8 cellular contexts compared by ENCODE assay signal in the genomic region with DNA sequence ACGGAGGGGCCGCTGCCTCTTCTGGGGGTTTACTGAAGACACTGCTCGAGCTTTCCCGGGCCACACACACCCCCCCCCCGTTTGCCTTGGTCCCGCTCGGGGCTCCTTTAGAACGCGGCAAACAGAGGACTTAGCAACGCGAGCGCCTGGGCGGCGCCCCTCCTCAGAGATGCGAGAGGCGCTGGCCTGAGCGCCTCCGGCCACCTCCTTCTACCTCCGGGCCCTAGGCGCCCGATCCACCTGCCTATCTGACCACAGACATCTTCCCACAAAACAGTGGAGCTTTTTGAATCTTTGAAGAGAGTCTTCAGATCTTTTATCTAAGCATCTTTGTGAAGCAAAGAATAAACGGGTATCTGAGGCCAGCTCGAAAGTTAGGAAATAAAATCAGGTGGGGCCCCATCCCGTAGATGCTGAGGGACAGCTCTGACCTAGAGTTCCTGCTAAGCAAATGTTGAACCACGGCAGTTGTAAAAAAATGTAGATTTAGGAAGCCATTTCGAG. TPM values are rescaled to one million over a fixed set of nuclear protein-coding genes. Genes with fewer than 3 reads are reported as not detected.
DNase-seq lines count a peak whose midpoint lies in the region; ATAC-seq, FAIRE-seq and TF ChIP-seq lines count a peak whose summit lies in the region.

No MANE protein-coding gene starts in this region.

- H3K9me3 ChIP-seq in H1 (ENCODE audit: insufficient read depth in 2 of 2, low read depth in 1 of 2, low read length in 1 of 2): no peaks in the 10 kb centered on the region
- no peaks in the 10 kb centered on the region for H3K9me3 ChIP-seq in lower lobe of right lung
- no peaks in the 10 kb centered on the region for H3K9me3 ChIP-seq in subcutaneous abdominal adipose tissue (ENCODE audit: control insufficient read depth in 5 of 5, low read length in 5 of 5)

- H3K14ac ChIP-seq in H1 (ENCODE audit: insufficient read length): no peak overlapping the region

- no peak overlapping the region for H2AK5ac ChIP-seq in H1 (ENCODE audit: low read depth, low read length)

- no peak for TF ChIP-seq EP300 in H1 (IDR thresholded peaks at IDR 0.05; ENCODE audit: borderline replicate concordance in 1 of 2, low read depth in 2 of 2, low read length in 2 of 2)

- peak overlapping the region; percentile 64 for H3K56ac ChIP-seq in H1 (replicated peaks; ENCODE audit: insufficient read length, low read depth, low read length)

- FAIRE-seq in H1 (lab: Jason Lieb, UNC): no peak

- peak overlapping the region; percentile 68; the same call in 1 of the 2 replicates for H3K18ac ChIP-seq in H1 (ENCODE audit: extremely low read depth, low read length)

- H3K9ac ChIP-seq in H1 (replicated peaks in 1 of 4; ENCODE audit: extremely low read depth in 1 of 4, low read depth in 3 of 4, low read length in 3 of 4): peak overlapping the region; percentile 74 to 97 (median 93)
- H3K9ac ChIP-seq in subcutaneous abdominal adipose tissue (ENCODE audit: low read length in 5 of 5): peak overlapping the region in 4 of 5 donors; percentile 68 to 80 (median 76)

- peak overlapping the region; percentile 99 for H4K8ac ChIP-seq in H1 (ENCODE audit: extremely low read depth, insufficient read depth, low read length)

- H4K20me1 ChIP-seq in H1 (replicated peaks in 1 of 2; ENCODE audit: control insufficient read depth in 1 of 2, insufficient read depth in 2 of 2, low read length in 2 of 2): peaks cover 0 to 2% of the 10 kb centered on the region in 2 experiments

- peaks cover 5 to 38% (median 27%) of the 10 kb centered on the region in 4 experiments for H3K27me3 ChIP-seq in H1 (replicated peaks in 1 of 4; ENCODE audit: control insufficient read depth in 3 of 4, extremely low read depth in 1 of 4, insufficient read depth in 3 of 4, low read length in 3 of 4)
- peaks cover 5% of the 10 kb centered on the region for H3K27me3 ChIP-seq in lower lobe of right lung (ENCODE audit: low read depth)
- peaks cover 0 to 4% (median 0%) of the 10 kb centered on the region in 5 donors for H3K27me3 ChIP-seq in subcutaneous abdominal adipose tissue (ENCODE audit: control insufficient read depth in 5 of 5, insufficient read depth in 4 of 5, low read length in 5 of 5)

- H3K27ac ChIP-seq in H1 (ENCODE audit: low read depth, low read length) (peak overlapping the region; percentile 82), lower lobe of right lung (peak overlapping the region; percentile 78), subcutaneous abdominal adipose tissue (ENCODE audit: low read depth, low read length) (peak overlapping the region; percentile 50)

- H2AFZ ChIP-seq in H1 (ENCODE audit: low read length): peak overlapping the region; percentile 66

- no peaks in the 10 kb centered on the region for H3K36me3 ChIP-seq in H1 (ENCODE audit: control insufficient read depth in 2 of 4, insufficient read depth in 4 of 4, low read length in 3 of 4)
- H3K36me3 ChIP-seq in lower lobe of right lung: no peaks in the 10 kb centered on the region
- H3K36me3 ChIP-seq in subcutaneous abdominal adipose tissue (ENCODE audit: control insufficient read depth in 5 of 5, insufficient read depth in 5 of 5, low read length in 5 of 5): no peaks in the 10 kb centered on the region

- H3K4ac ChIP-seq in H1 (replicated peaks; ENCODE audit: insufficient read length, low read depth, low read length): no peak overlapping the region

- DNase-seq in AG09319 (ENCODE audit: extremely low read depth, low read depth): peak; percentile 31
- peak; percentile 77 for DNase-seq in NCI-H1417 treated with DMSO at 0.1 percent for 48 hours (lab: John Stamatoyannopoulos, UW)
- peak in 3 of 5 experiments; percentile 8 to 81 (median 11) for DNase-seq in T-helper 2 cell
- peak in 1 of 2 experiments; percentile 44 for DNase-seq in H1 (ENCODE audit: low read depth in 1 of 2, low spot score in 2 of 2)
- peak; percentile 83 for DNase-seq in lower lobe of right lung

- peak overlapping the region; percentile 75 to 92 (median 84) for H3K4me3 ChIP-seq in H1 (ENCODE audit: extremely low read depth in 1 of 4, insufficient read depth in 2 of 4, low read depth in 3 of 4, low read length in 4 of 4)
- H3K4me3 ChIP-seq in lower lobe of right lung: peak overlapping the region; percentile 67
- H3K4me3 ChIP-seq in subcutaneous abdominal adipose tissue (ENCODE audit: low read depth in 1 of 5, low read length in 5 of 5): peak overlapping the region; percentile 57 to 91 (median 76)

- H4K91ac ChIP-seq in H1 (replicated peaks; ENCODE audit: insufficient read length, low read length): peak overlapping the region; percentile 88

- H2BK5ac ChIP-seq in H1 (ENCODE audit: low read depth, low read length): 0 out of 2 replicates have a peak overlapping the region, but pooled peaks have one; percentile 21

- H2BK20ac ChIP-seq in H1 (ENCODE audit: low read length): no peak overlapping the region

- peak in 1 of 2 experiments; percentile 71; a peak in 2 of 3 replicates for TF ChIP-seq POLR2A in H1 (IDR thresholded peaks at IDR 0.05; ENCODE audit: control extremely low read depth in 1 of 2, low read depth in 2 of 2, low read length in 2 of 2)

- WGBS in H1 (ENCODE audit: extremely low coverage in 1 of 2, insufficient coverage in 1 of 2, insufficient read length in 1 of 2, insufficient replicate concordance in 2 of 2, low coverage in 1 of 2, low lambda C conversion rate in 2 of 2, missing lambda C conversion rate in 1 of 2), 2 experiments: 7% methylated on average over 26 of the region's 26 CpGs; no CpG with 5 or more reads in 1 of the 2 experiments

- no peaks in the 10 kb centered on the region for H3K79me1 ChIP-seq in H1 (ENCODE audit: low read depth, low read length)

- peak overlapping the region; percentile 48 for H4K5ac ChIP-seq in H1 (ENCODE audit: insufficient read length, low read depth, low read length)

- no peaks in the 10 kb centered on the region for H3K79me2 ChIP-seq in H1 (ENCODE audit: control insufficient read depth in 1 of 2, insufficient read depth in 2 of 2, low read length in 2 of 2)

- no peak overlapping the region for H2BK12ac ChIP-seq in H1 (ENCODE audit: low read depth, low read length)

- CTCF ChIA-PET in H1 (lab: Charles Lee; ENCODE audit: partially characterized antibody): interaction anchor here (0.7 kb wide), 1 partner anchor 67 kb away, joined by 3 read pairs; no protein-coding TSS in a partner anchor

- no peak overlapping the region for H3K23ac ChIP-seq in H1 (ENCODE audit: insufficient read length)

- TF ChIP-seq CTCF in AG09319 (IDR thresholded peaks at IDR 0.05; ENCODE audit: low read depth, low read length): no peak
- no peak for TF ChIP-seq CTCF in H1 (IDR thresholded peaks at IDR 0.05; ENCODE audit: control extremely low read depth in 1 of 3, insufficient read depth in 1 of 3, low read depth in 1 of 3, low read length in 3 of 3)
- no peak for TF ChIP-seq CTCF in lower lobe of right lung (IDR thresholded peaks at IDR 0.05)

- H3K23me2 ChIP-seq in H1 (ENCODE audit: low read depth, low read length): peaks cover 4% of the 10 kb centered on the region; the same call in 1 of the 2 replicates

- ATAC-seq in GM18508 (IDR thresholded peaks at IDR 0.05; ENCODE audit: insufficient read depth, unreplicated experiment): peak; percentile 65
- peak; percentile 84 for ATAC-seq in HG02885 (IDR thresholded peaks at IDR 0.05; ENCODE audit: poor library complexity, unreplicated experiment)
- ATAC-seq in lower lobe of right lung: peak; percentile 94 to 97

- TF ChIP-seq RAD21 in H1 (IDR thresholded peaks at IDR 0.05 in 1 of 2, conservative IDR thresholded peaks at IDR 0.05 in 1 of 2; ENCODE audit: low read depth in 2 of 2, low read length in 2 of 2): no peak

- peak overlapping the region; percentile 74 to 82 for H3K4me2 ChIP-seq in H1 (ENCODE audit: insufficient read depth in 1 of 2, low read depth in 2 of 2, low read length in 2 of 2)

- peaks cover 0 to 2% (median 0%) of the 10 kb centered on the region in 4 experiments; a peak in 2 of 7 replicates for H3K4me1 ChIP-seq in H1 (replicated peaks in 1 of 4; ENCODE audit: control insufficient read depth in 3 of 4, insufficient read depth in 4 of 4, low read length in 3 of 4)
- H3K4me1 ChIP-seq in lower lobe of right lung: peaks cover 6% of the 10 kb centered on the region
- H3K4me1 ChIP-seq in subcutaneous abdominal adipose tissue (ENCODE audit: control insufficient read depth in 5 of 5, insufficient read depth in 5 of 5, low read length in 5 of 5): peaks cover 0 to 20% (median 16%) of the 10 kb centered on the region in 5 donors

- H2BK120ac ChIP-seq in H1 (replicated peaks; ENCODE audit: low read depth, low read length): no peak overlapping the region

- POLR2A ChIA-PET in H1 (lab: Charles Lee; ENCODE audit: partially characterized antibody): interaction anchor here (0.9 kb wide), 1 partner anchor 19 kb away, joined by 3 read pairs; no protein-coding TSS in a partner anchor

- H2BK15ac ChIP-seq in H1 (ENCODE audit: low read length): no peak overlapping the region

- intact Hi-C loops in lower lobe of right lung (cut with DNase I): no loop called here

TF ChIP-seq in H1, 55 proteins besides CTCF, POLR2A, EP300 and RAD21 (continues in another document):
- TF ChIP-seq TEAD4 (IDR thresholded peaks at IDR 0.05; ENCODE audit: low read depth, low read length) (no peak), PHF8 (conservative IDR thresholded peaks at IDR 0.05; ENCODE audit: low read depth, low read length) (no peak), JUND (IDR thresholded peaks at IDR 0.05; ENCODE audit: low read length) (0 out of 2 replicates have a peak, but pooled peaks have one; percentile 9), RFX5 (IDR thresholded peaks at IDR 0.05; ENCODE audit: borderline replicate concordance, low read depth, low read length) (no peak)
- TF ChIP-seq, protein P1, sequence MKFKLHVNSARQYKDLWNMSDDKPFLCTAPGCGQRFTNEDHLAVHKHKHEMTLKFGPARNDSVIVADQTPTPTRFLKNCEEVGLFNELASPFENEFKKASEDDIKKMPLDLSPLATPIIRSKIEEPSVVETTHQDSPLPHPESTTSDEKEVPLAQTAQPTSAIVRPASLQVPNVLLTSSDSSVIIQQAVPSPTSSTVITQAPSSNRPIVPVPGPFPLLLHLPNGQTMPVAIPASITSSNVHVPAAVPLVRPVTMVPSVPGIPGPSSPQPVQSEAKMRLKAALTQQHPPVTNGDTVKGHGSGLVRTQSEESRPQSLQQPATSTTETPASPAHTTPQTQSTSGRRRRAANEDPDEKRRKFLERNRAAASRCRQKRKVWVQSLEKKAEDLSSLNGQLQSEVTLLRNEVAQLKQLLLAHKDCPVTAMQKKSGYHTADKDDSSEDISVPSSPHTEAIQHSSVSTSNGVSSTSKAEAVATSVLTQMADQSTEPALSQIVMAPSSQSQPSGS (IDR thresholded peaks at IDR 0.05; ENCODE audit: low read length): no peak

RNA-seq across cellular contexts. Expression of gene TTLL7, which starts 0.4 kb away (rescaled TPM):
- 6.4 and 7.9 TPM in 2 replicates for total RNA-seq in H1 (2021; fragmentation: NEBNext Ultra II Directional; extraction: Animal tissue kit (Norgen Biotek cat#: 25700))
- 1.7 and 1.9 TPM in 2 replicates for polyA plus RNA-seq in H1 (2011; rRNA removed)
- polyA plus RNA-seq in H1 (2011; cell fraction: cytosol; rRNA removed): 1.3 TPM
- 2.7 TPM for polyA plus RNA-seq in H1 (2011; cell fraction: nucleus; rRNA removed)
- 2.9 to 4.2 TPM (median 4.0 TPM) in 4 replicates for polyA plus RNA-seq in H1 (2012, experiment 1 of 2)
- polyA plus RNA-seq in H1 (2012, experiment 2 of 2): 0.16 TPM
- polyA plus RNA-seq in H1 (2013, experiment 1 of 2): 2.3 TPM
- 2.6 TPM for polyA plus RNA-seq in H1 (2013, experiment 2 of 2)
- 4.8 and 8.9 TPM in 2 replicates for polyA minus RNA-seq in H1 (2011; rRNA and poly(A)+ RNA removed)
- 3.8 TPM for polyA minus RNA-seq in H1 (2011; cell fraction: cytosol; rRNA and poly(A)+ RNA removed)
- 12.8 TPM for polyA minus RNA-seq in H1 (2011; cell fraction: nucleus; rRNA and poly(A)+ RNA removed)
- 20.3 TPM for total RNA-seq in lower lobe of right lung
